25 cellular contexts compared by ENCODE assay signal in genomic region chr2:146131785-146132184, GRCh38.
"Had no signal": no experiment of that assay in that cellular context is flagged by ENCODE, and none has a peak within 500 bp of the region (broad histone marks: within the 10 kb centered on the region; RNA-seq: fewer than 3 reads in every experiment).

No MANE protein-coding gene starts in this region.

- H3K36me3 ChIP-seq: colonic mucosa, esophagus squamous epithelium, gastroesophageal sphincter, heart left ventricle, left lung, lower lobe of right lung had no signal

- H3K9me3 ChIP-seq: colonic mucosa, esophagus squamous epithelium, gastroesophageal sphincter, heart left ventricle, lower lobe of right lung, mucosa of descending colon had no signal

- H3K4me2 ChIP-seq: hepatocyte had no signal

- H3K36me3 Mint-ChIP-seq: immature natural killer cell; mesothelial cell of epicardium; naive B cell; naive thymus-derived CD8-positive, alpha-beta T cell had no signal

- H3K4me1 ChIP-seq: colonic mucosa, esophagus squamous epithelium, gastroesophageal sphincter, heart left ventricle, left lung, lower lobe of right lung had no signal

- H3K27ac ChIP-seq: colonic mucosa, epithelial cell of prostate, esophagus squamous epithelium, gastroesophageal sphincter, heart left ventricle, hepatocyte, left lung, lower lobe of right lung had no signal

- H3K4me3 ChIP-seq: colonic mucosa, esophagus squamous epithelium, gastroesophageal sphincter, heart left ventricle, hepatocyte, left lung, lower lobe of right lung, mucosa of descending colon had no signal

- H2AFZ ChIP-seq: hepatocyte had no signal

- ATAC-seq: effector memory CD8-positive, alpha-beta T cell; esophagus mucosa; gastroesophageal sphincter; heart left ventricle; left cardiac atrium; left lung; left ventricle myocardium superior; lower lobe of right lung; mucosa of descending colon; naive thymus-derived CD8-positive, alpha-beta T cell had no signal

- H3K27me3 ChIP-seq: colonic mucosa, esophagus squamous epithelium, gastroesophageal sphincter, heart left ventricle, hepatocyte, left lung had no signal

- H3K4me1 Mint-ChIP-seq: immature natural killer cell; naive B cell; naive thymus-derived CD8-positive, alpha-beta T cell had no signal

- H3K27me3 Mint-ChIP-seq: dendritic cell treated with granulocyte-macrophage colony-stimulating factor and Interleukin-4, amounts not matched to agents 40 ng/mL and 50 ng/mL, for 4 days; effector memory CD8-positive, alpha-beta T cell; naive B cell had no signal

- DNase-seq: colonic mucosa; cortex of kidney; effector CD8-positive, alpha-beta T cell; effector memory CD8-positive, alpha-beta T cell; endodermal cell; erythroblast; esophagus squamous epithelium; foreskin fibroblast; heart left ventricle; hypothalamus; immature natural killer cell; left cardiac atrium; left lung; left ventricle myocardium superior; lower lobe of right lung; mesenchymal stem cell; mucosa of descending colon; naive B cell; naive thymus-derived CD8-positive, alpha-beta T cell had no signal

- H3K27ac Mint-ChIP-seq: dendritic cell treated with granulocyte-macrophage colony-stimulating factor and Interleukin-4, amounts not matched to agents 40 ng/mL and 50 ng/mL, for 4 days; effector memory CD8-positive, alpha-beta T cell; endodermal cell; immature natural killer cell; mesothelial cell of epicardium; naive B cell; naive thymus-derived CD8-positive, alpha-beta T cell had no signal

- H3K4me3 Mint-ChIP-seq: dendritic cell treated with granulocyte-macrophage colony-stimulating factor and Interleukin-4, amounts not matched to agents 40 ng/mL and 50 ng/mL, for 4 days; effector memory CD8-positive, alpha-beta T cell; endodermal cell; immature natural killer cell; mesothelial cell of epicardium; naive B cell; naive thymus-derived CD8-positive, alpha-beta T cell had no signal
